Comparison of ENCODE assay signal across 11 cellular contexts in genomic region chr5:151682751-151683331, GRCh38. TPM values are rescaled to one million over a fixed set of nuclear protein-coding genes. Genes with fewer than 3 reads are reported as not detected.
DNase-seq lines count a peak whose midpoint lies in the region; ATAC-seq and TF ChIP-seq lines count a peak whose summit lies in the region.
"Had no signal": no experiment of that assay in that cellular context is flagged by ENCODE, and none has a peak within 500 bp of the region (broad histone marks: within the 10 kb centered on the region; RNA-seq: fewer than 3 reads in every experiment).

No MANE protein-coding gene starts in this region.

- peaks cover 51% of the 10 kb centered on the region for H3F3A ChIP-seq in SK-N-SH (replicated peaks; ENCODE audit: insufficient read depth)

- H2AFZ ChIP-seq in SK-N-SH (ENCODE audit: low read depth), result no peak overlapping the region

- no peaks in the 10 kb centered on the region for H3K9me2 ChIP-seq in SK-N-SH

- H3K4me3 ChIP-seq in SK-N-SH (ENCODE audit: low read depth in 2 of 2, low read length in 1 of 2) (no peak overlapping the region; a peak in 1 of 4 replicates), dorsolateral prefrontal cortex (peak overlapping the region in 4 of 59 donors; percentile 3 to 67 (median 39)), upper lobe of right lung (peak overlapping the region; percentile 62)
- H3K4me3 ChIP-seq: A549 had no signal

- H3K36me3 ChIP-seq in SK-N-SH (replicated peaks in 1 of 2; ENCODE audit: control insufficient read depth in 1 of 2, insufficient read depth in 2 of 2, low read length in 1 of 2), result peaks cover 35 to 56% of the 10 kb centered on the region in 2 experiments
- peaks cover 7% of the 10 kb centered on the region for H3K36me3 ChIP-seq in upper lobe of right lung

- CTCF ChIA-PET in SK-N-SH (lab: Yijun Ruan, JAX), result interaction anchor here (0.8 to 2.5 kb wide), 6 partner anchors 10 to 236 kb away, joined by 3 to 18 read pairs (median 4); partner anchors contain the start of gene SLC36A1

- H3K27me3 ChIP-seq in SK-N-SH (ENCODE audit: insufficient read depth) (no peaks in the 10 kb centered on the region), dorsolateral prefrontal cortex (no peaks in the 10 kb centered on the region), upper lobe of right lung (no peaks in the 10 kb centered on the region)

- POLR2A ChIA-PET in SK-N-SH (lab: Yijun Ruan, JAX), result no interaction called here

- H3K4me2 ChIP-seq in SK-N-SH, result peak overlapping the region; percentile 80

- H3K27ac ChIP-seq in SK-N-SH (ENCODE audit: low read depth in 2 of 2, low read length in 1 of 2) (peak overlapping the region; percentile 43 to 97; a peak in 2 of 4 replicates), dorsolateral prefrontal cortex (peak overlapping the region in 33 of 59 donors; percentile 1 to 90 (median 39)), upper lobe of right lung (peak overlapping the region; percentile 90)

- H3K9me3 ChIP-seq in SK-N-SH (no peaks in the 10 kb centered on the region), upper lobe of right lung (no peaks in the 10 kb centered on the region)
- H3K9me3 ChIP-seq: A549 had no signal

- H3K4me1 ChIP-seq in SK-N-SH (ENCODE audit: control insufficient read depth in 1 of 2, insufficient read depth in 2 of 2, low read depth in 1 of 2, low read length in 1 of 2) (peaks cover 46 to 52% of the 10 kb centered on the region in 2 experiments), upper lobe of right lung (peaks cover 71% of the 10 kb centered on the region)

- TF ChIP-seq CTCF in SK-N-SH (IDR thresholded peaks at IDR 0.05) (no peak), dorsolateral prefrontal cortex (IDR thresholded peaks at IDR 0.05 in 54 of 56, conservative IDR thresholded peaks at IDR 0.05 in 2 of 56; ENCODE audit: low read depth in 1 of 56, partially characterized antibody in 56 of 56) (no peak), upper lobe of right lung (IDR thresholded peaks at IDR 0.05) (no peak)

- intact Hi-C loops in dorsolateral prefrontal cortex (cut with DNase I) (loop anchor here in 1 of 2 donors (2.0 kb wide), 1 partner anchor 20 kb away; no protein-coding TSS in a partner anchor), upper lobe of right lung (cut with DNase I) (no loop called here)

- peaks cover 70% of the 10 kb centered on the region for H4K20me1 ChIP-seq in SK-N-SH (ENCODE audit: insufficient read depth)

- TF ChIP-seq RAD21 in SK-N-SH (IDR thresholded peaks at IDR 0.05; ENCODE audit: low read length), result no peak

- no peak for TF ChIP-seq EP300 in SK-N-SH (IDR thresholded peaks at IDR 0.05; ENCODE audit: borderline replicate concordance in 1 of 2, low read depth in 1 of 2, low read length in 1 of 2)

- no peak for ATAC-seq in SK-N-SH treated with all-trans-retinoic acid at 6 μM for 48 hours
- ATAC-seq in upper lobe of right lung, result no peak
- no peak for ATAC-seq in HG03520 (IDR thresholded peaks at IDR 0.05; ENCODE audit: unreplicated experiment)
- ATAC-seq: A549 had no signal

- peaks cover 99% of the 10 kb centered on the region for H3K79me2 ChIP-seq in SK-N-SH (ENCODE audit: insufficient read depth)

- WGBS in SK-N-SH (ENCODE audit: low lambda C conversion rate), result 68% methylated on average over 2 of the region's 5 CpGs

- DNase-seq in SK-N-SH (no peak), dorsolateral prefrontal cortex (peak in 1 of 10 donors; percentile 38), midbrain (lab: John Stamatoyannopoulos, UW) (peak; percentile 38), upper lobe of right lung (no peak), NCI-H146 (lab: John Stamatoyannopoulos, UW) (no peak), inferior parietal cortex (ENCODE audit: extremely low spot score) (no peak)
- DNase-seq: activated CD4-positive, alpha-beta T cell treated with anti-CD3 and anti-CD28 coated beads, Interleukin-2, amount 10 ng/mL, durations not matched to agents 24 days and 14 days; NCI-H526 treated with DMSO at 0.1 percent for 48 hours had no signal

- peak overlapping the region; percentile 91; the same call in 1 of the 2 replicates for H3K9ac ChIP-seq in SK-N-SH

TF ChIP-seq in SK-N-SH, 30 proteins besides CTCF, POLR2A, EP300 and RAD21:
- TF ChIP-seq, protein P1, sequence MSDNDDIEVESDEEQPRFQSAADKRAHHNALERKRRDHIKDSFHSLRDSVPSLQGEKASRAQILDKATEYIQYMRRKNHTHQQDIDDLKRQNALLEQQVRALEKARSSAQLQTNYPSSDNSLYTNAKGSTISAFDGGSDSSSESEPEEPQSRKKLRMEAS (IDR thresholded peaks at IDR 0.05; ENCODE audit: low read depth), result no peak
- TF ChIP-seq POLR2AphosphoS5 (IDR thresholded peaks at IDR 0.05; ENCODE audit: low read depth, low read length) (0 out of 2 replicates have a peak, but pooled peaks have one; percentile 25), FOSL2 (IDR thresholded peaks at IDR 0.05; ENCODE audit: borderline replicate concordance, low read depth) (no peak)

TF ChIP-seq in SK-N-SH treated with all-trans-retinoic acid at 6 μM for 48 hours, 23 proteins besides CTCF, POLR2A, EP300 and RAD21:
- TF ChIP-seq BACH2 (CRISPR knock-in tag; IDR thresholded peaks at IDR 0.05; ENCODE audit: borderline replicate concordance), result no peak
- TF ChIP-seq, protein P2, sequence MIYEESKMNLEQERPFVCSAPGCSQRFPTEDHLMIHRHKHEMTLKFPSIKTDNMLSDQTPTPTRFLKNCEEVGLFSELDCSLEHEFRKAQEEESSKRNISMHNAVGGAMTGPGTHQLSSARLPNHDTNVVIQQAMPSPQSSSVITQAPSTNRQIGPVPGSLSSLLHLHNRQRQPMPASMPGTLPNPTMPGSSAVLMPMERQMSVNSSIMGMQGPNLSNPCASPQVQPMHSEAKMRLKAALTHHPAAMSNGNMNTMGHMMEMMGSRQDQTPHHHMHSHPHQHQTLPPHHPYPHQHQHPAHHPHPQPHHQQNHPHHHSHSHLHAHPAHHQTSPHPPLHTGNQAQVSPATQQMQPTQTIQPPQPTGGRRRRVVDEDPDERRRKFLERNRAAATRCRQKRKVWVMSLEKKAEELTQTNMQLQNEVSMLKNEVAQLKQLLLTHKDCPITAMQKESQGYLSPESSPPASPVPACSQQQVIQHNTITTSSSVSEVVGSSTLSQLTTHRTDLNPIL (CRISPR knock-in tag; IDR thresholded peaks at IDR 0.05; ENCODE audit: low read depth), result no peak
- no peak for TF ChIP-seq TOX (CRISPR knock-in tag; IDR thresholded peaks at IDR 0.05; ENCODE audit: borderline replicate concordance)
- no peak for TF ChIP-seq ARNTL (CRISPR knock-in tag; IDR thresholded peaks at IDR 0.05; ENCODE audit: borderline replicate concordance, low read depth)
- TF ChIP-seq GLIS3 (CRISPR knock-in tag; IDR thresholded peaks at IDR 0.05), result no peak

RNA-seq across cellular contexts. Expression of gene SPARC, which starts 3.9 kb away (rescaled TPM):
- polyA plus RNA-seq in SK-N-SH (2012; rRNA removed), result 987 and 1,115 TPM in 2 replicates
- polyA plus RNA-seq in SK-N-SH (2012; cell fraction: cytosol; rRNA removed), result 736 and 811 TPM in 2 replicates
- 900 and 1,030 TPM in 2 replicates for polyA plus RNA-seq in SK-N-SH (2012; cell fraction: nucleus; rRNA removed)
- 100 to 1,000 TPM; 118 to 878 (median 329) TPM for total RNA-seq in dorsolateral prefrontal cortex
- 1,248 TPM for total RNA-seq in upper lobe of right lung
- total RNA-seq: activated CD4-positive, alpha-beta T cell treated with anti-CD3 and anti-CD28 coated beads, Interleukin-2, amount 10 ng/mL, durations not matched to agents 24 days and 14 days had no signal

Comparison
In these comparisons a context has a peak if more than half of its experiments do, and no peak if none do; other contexts are left out.
1. H3K27ac ChIP-seq: peak in every context shown above with its lines; median percentile 90 in upper lobe of right lung; 70 in SK-N-SH; 39 in dorsolateral prefrontal cortex.